ENCODE assay signal across 8 cellular contexts in genomic region chr17:49515196-49515770, GRCh38. TPM values are rescaled to one million over a fixed set of nuclear protein-coding genes. Genes with fewer than 3 reads are reported as not detected.
A peak's percentile ranks its signal among the peaks of the same experiment; 100 is the strongest.
DNase-seq lines count a peak whose midpoint lies in the region; ATAC-seq, FAIRE-seq and TF ChIP-seq lines count a peak whose summit lies in the region.

No MANE protein-coding gene starts in this region.

- peaks cover 0 to 23% (median 5%) of the 10 kb centered on the region in 4 donors for H3K4me1 ChIP-seq in Peyer's patch

- no peaks in the 10 kb centered on the region for H3K36me3 ChIP-seq in Peyer's patch

- H3K9me3 ChIP-seq in Peyer's patch, result no peaks in the 10 kb centered on the region

- no peak overlapping the region for H3K4me3 ChIP-seq in Peyer's patch

- no peak for TF ChIP-seq CTCF in Peyer's patch (IDR thresholded peaks at IDR 0.05)

- no peak for TF ChIP-seq POLR2A in Peyer's patch (IDR thresholded peaks at IDR 0.05)

- no peak for FAIRE-seq in urothelium cell line (lab: Jason Lieb, UNC)

- ATAC-seq in GM18909 (IDR thresholded peaks at IDR 0.05; ENCODE audit: poor library complexity, unreplicated experiment), result peak; percentile 88
- peak; percentile 74 for ATAC-seq in HG03135 (IDR thresholded peaks at IDR 0.05; ENCODE audit: unreplicated experiment)

- in situ Hi-C loops in ACHN (cut with HindIII; ENCODE audit: low pct_ligation_motif_present, low pct_unique_long_range_greater_than_20kb, low sequenced_read_pairs), result no loop called here

- H3K27me3 ChIP-seq in Peyer's patch, result no peaks in the 10 kb centered on the region

- H3K27ac ChIP-seq in Peyer's patch (peak overlapping the region; percentile 19 to 73 (median 50)), epithelial cell of prostate (peak overlapping the region; percentile 7)

- DNase-seq in ACHN (peak; percentile 92), Peyer's patch (peak in 2 of 3 donors; percentile 38 to 80), epithelial cell of prostate (ENCODE audit: low read depth, low spot score) (peak; percentile 16), mucosa of gallbladder (ENCODE audit: low spot score) (peak; percentile 83), urothelium cell line (ENCODE audit: low spot score) (peak; percentile 73), NCI-H1048 (lab: John Stamatoyannopoulos, UW) (no peak)

RNA-seq across cellular contexts. Expression of gene NGFR, which starts 20.2 kb away (rescaled TPM):
- total RNA-seq in Peyer's patch (1 to 10 TPM in 2 of 4 donors, under 1 TPM in 1, not detected in 1; 0.70 to 1.9 (median 1.5) TPM), mucosa of gallbladder (10.3 TPM)
